ENCODE assay signal across 22 cellular contexts in genomic region chr6:157759028-157759427, GRCh38.
DNase-seq lines count a peak whose midpoint lies in the region; ATAC-seq and TF ChIP-seq lines count a peak whose summit lies in the region.
"Had no signal": no experiment of that assay in that cellular context is flagged by ENCODE, and none has a peak within 500 bp of the region (broad histone marks: within the 10 kb centered on the region; RNA-seq: fewer than 3 reads in every experiment).

No MANE protein-coding gene starts in this region.

- ATAC-seq in stimulated activated naive CD8-positive, alpha-beta T cell treated with anti-CD3 and anti-CD28 coated beads, Interleukin-15, amount 100 ng/mL, for 72 hours: no peak
- ATAC-seq in GM21737 (IDR thresholded peaks at IDR 0.05; ENCODE audit: unreplicated experiment): no peak
- ATAC-seq: Right ventricle myocardium inferior had no signal

- intact Hi-C loops in activated T-helper 2 cell treated with anti-CD3 and anti-CD28 coated beads, Interferon-gamma antibody, Interleukin-2, Interleukin-4, amounts not matched to agents 10 μg/mL and 5 μg/mL and 100 μg/mL, durations not matched to agents 14 hours and 24 hours and 36 hours (cut with micrococcal nuclease): no loop called here
- intact Hi-C loops in vagina (cut with DNase I): no loop called here

- H3K9me3 ChIP-seq in vagina: no peaks in the 10 kb centered on the region
- H3K9me3 ChIP-seq: stomach had no signal

- no peak for DNase-seq in stimulated activated naive CD8-positive, alpha-beta T cell treated with anti-CD3 and anti-CD28 coated beads, Interleukin-15, amount 100 ng/mL, for 72 hours
- no peak for DNase-seq in activated T-helper 2 cell treated with anti-CD3 and anti-CD28 coated beads, Interferon-gamma antibody, Interleukin-2, Interleukin-4, amounts not matched to agents 10 μg/mL and 5 μg/mL and 100 μg/mL, durations not matched to agents 14 hours and 24 hours and 36 hours (ENCODE audit: low spot score)
- peak; percentile 88 for DNase-seq in kidney tubule cell (ENCODE audit: low spot score)
- DNase-seq in vagina (ENCODE audit: extremely low spot score in 2 of 2): peak in 1 of 2 donors; percentile 70
- DNase-seq in hepatic stellate cell (ENCODE audit: low spot score): no peak
- no peak for DNase-seq in caudate nucleus (lab: John Stamatoyannopoulos, UW)
- DNase-seq: activated CD4-positive, alpha-beta T cell treated with anti-CD3 and anti-CD28 coated beads, Interleukin-2, amount 50 U/mL, for 48 hours; amygdala; Caco-2; central memory CD4-positive, alpha-beta T cell; islet precursor cell; Kasumi-1; NCI-H1105 treated with DMSO at 0.1 percent for 48 hours; NCI-H524 treated with DMSO at 0.1 percent for 48 hours; right cardiac atrium; stimulated activated CD4-positive, alpha-beta T cell treated with anti-CD3 and anti-CD28 coated beads, Interleukin-15, amount 100 ng/mL, for 24 hours; stomach had no signal

- no peak overlapping the region for H3K4me3 Mint-ChIP-seq in stimulated activated naive CD8-positive, alpha-beta T cell treated with anti-CD3 and anti-CD28 coated beads, Interleukin-15, Interleukin-2, amounts not matched to agents 100 ng/mL and 50 ng/mL, for 24 hours
- no peak overlapping the region for H3K4me3 Mint-ChIP-seq in stimulated activated naive CD8-positive, alpha-beta T cell treated with anti-CD3 and anti-CD28 coated beads, Interleukin-15, amount 100 ng/mL, for 72 hours
- H3K4me3 Mint-ChIP-seq in activated T-helper 2 cell treated with anti-CD3 and anti-CD28 coated beads, Interferon-gamma antibody, Interleukin-2, Interleukin-4, amounts not matched to agents 10 μg/mL and 5 μg/mL and 100 μg/mL, durations not matched to agents 14 hours and 24 hours and 36 hours (ENCODE audit: low read depth): no peak overlapping the region
- H3K4me3 Mint-ChIP-seq: mesothelial cell of epicardium had no signal

- no peaks in the 10 kb centered on the region for H3K27me3 ChIP-seq in vagina
- H3K27me3 ChIP-seq: stomach had no signal

- no peak overlapping the region for H3K4me3 ChIP-seq in vagina
- H3K4me3 ChIP-seq: HAP-1, stomach had no signal

- no peak for TF ChIP-seq CTCF in vagina (IDR thresholded peaks at IDR 0.05)

- no peaks in the 10 kb centered on the region for H3K36me3 Mint-ChIP-seq in stimulated activated naive CD8-positive, alpha-beta T cell treated with anti-CD3 and anti-CD28 coated beads, Interleukin-15, Interleukin-2, amounts not matched to agents 100 ng/mL and 50 ng/mL, for 24 hours (ENCODE audit: low read depth)
- no peaks in the 10 kb centered on the region for H3K36me3 Mint-ChIP-seq in activated T-helper 2 cell treated with anti-CD3 and anti-CD28 coated beads, Interferon-gamma antibody, Interleukin-2, Interleukin-4, amounts not matched to agents 10 μg/mL and 5 μg/mL and 100 μg/mL, durations not matched to agents 14 hours and 24 hours and 36 hours (ENCODE audit: low read depth)
- H3K36me3 Mint-ChIP-seq: mesothelial cell of epicardium had no signal

- H3K27me3 Mint-ChIP-seq in stimulated activated naive CD8-positive, alpha-beta T cell treated with anti-CD3 and anti-CD28 coated beads, Interleukin-15, Interleukin-2, amounts not matched to agents 100 ng/mL and 50 ng/mL, for 24 hours: no peaks in the 10 kb centered on the region
- no peaks in the 10 kb centered on the region for H3K27me3 Mint-ChIP-seq in stimulated activated naive CD8-positive, alpha-beta T cell treated with anti-CD3 and anti-CD28 coated beads, Interleukin-15, amount 100 ng/mL, for 72 hours
- peaks cover 22% of the 10 kb centered on the region for H3K27me3 Mint-ChIP-seq in activated T-helper 2 cell treated with anti-CD3 and anti-CD28 coated beads, Interferon-gamma antibody, Interleukin-2, Interleukin-4, amounts not matched to agents 10 μg/mL and 5 μg/mL and 100 μg/mL, durations not matched to agents 14 hours and 24 hours and 36 hours (ENCODE audit: low read depth)

- peaks cover 97% of the 10 kb centered on the region for H3K4me1 Mint-ChIP-seq in stimulated activated naive CD8-positive, alpha-beta T cell treated with anti-CD3 and anti-CD28 coated beads, Interleukin-15, Interleukin-2, amounts not matched to agents 100 ng/mL and 50 ng/mL, for 24 hours (ENCODE audit: low read depth)
- peaks cover 95% of the 10 kb centered on the region for H3K4me1 Mint-ChIP-seq in stimulated activated naive CD8-positive, alpha-beta T cell treated with anti-CD3 and anti-CD28 coated beads, Interleukin-15, amount 100 ng/mL, for 72 hours
- H3K4me1 Mint-ChIP-seq in activated T-helper 2 cell treated with anti-CD3 and anti-CD28 coated beads, Interferon-gamma antibody, Interleukin-2, Interleukin-4, amounts not matched to agents 10 μg/mL and 5 μg/mL and 100 μg/mL, durations not matched to agents 14 hours and 24 hours and 36 hours (ENCODE audit: low read depth): peaks cover 83% of the 10 kb centered on the region

- no peak for TF ChIP-seq POLR2A in vagina (IDR thresholded peaks at IDR 0.05)

- peak overlapping the region; percentile 90 for H3K27ac ChIP-seq in vagina
- no peak overlapping the region for H3K27ac ChIP-seq in caudate nucleus (ENCODE audit: low read depth, low read length)
- H3K27ac ChIP-seq: stomach had no signal

- H3K27ac Mint-ChIP-seq in stimulated activated naive CD8-positive, alpha-beta T cell treated with anti-CD3 and anti-CD28 coated beads, Interleukin-15, Interleukin-2, amounts not matched to agents 100 ng/mL and 50 ng/mL, for 24 hours: peak overlapping the region; percentile 9
- no peak overlapping the region for H3K27ac Mint-ChIP-seq in stimulated activated naive CD8-positive, alpha-beta T cell treated with anti-CD3 and anti-CD28 coated beads, Interleukin-15, amount 100 ng/mL, for 72 hours
- peak overlapping the region; percentile 15 for H3K27ac Mint-ChIP-seq in activated T-helper 2 cell treated with anti-CD3 and anti-CD28 coated beads, Interferon-gamma antibody, Interleukin-2, Interleukin-4, amounts not matched to agents 10 μg/mL and 5 μg/mL and 100 μg/mL, durations not matched to agents 14 hours and 24 hours and 36 hours
- H3K27ac Mint-ChIP-seq: mesothelial cell of epicardium had no signal

- peaks cover 56% of the 10 kb centered on the region for H3K4me1 ChIP-seq in vagina

- H3K36me3 ChIP-seq in vagina: no peaks in the 10 kb centered on the region
- H3K36me3 ChIP-seq: HAP-1, stomach had no signal

- H3K9me3 Mint-ChIP-seq in stimulated activated naive CD8-positive, alpha-beta T cell treated with anti-CD3 and anti-CD28 coated beads, Interleukin-15, Interleukin-2, amounts not matched to agents 100 ng/mL and 50 ng/mL, for 24 hours: no peaks in the 10 kb centered on the region
- no peaks in the 10 kb centered on the region for H3K9me3 Mint-ChIP-seq in stimulated activated naive CD8-positive, alpha-beta T cell treated with anti-CD3 and anti-CD28 coated beads, Interleukin-15, amount 100 ng/mL, for 72 hours
- no peaks in the 10 kb centered on the region for H3K9me3 Mint-ChIP-seq in activated T-helper 2 cell treated with anti-CD3 and anti-CD28 coated beads, Interferon-gamma antibody, Interleukin-2, Interleukin-4, amounts not matched to agents 10 μg/mL and 5 μg/mL and 100 μg/mL, durations not matched to agents 14 hours and 24 hours and 36 hours

Comparison
In these comparisons a context has a peak if more than half of its experiments do, and no peak if none do; other contexts are left out.
1. H3K27ac Mint-ChIP-seq: peak in stimulated activated naive CD8-positive, alpha-beta T cell treated with anti-CD3 and anti-CD28 coated beads, Interleukin-15, Interleukin-2, amounts not matched to agents 100 ng/mL and 50 ng/mL, for 24 hours (single experiment) and activated T-helper 2 cell treated with anti-CD3 and anti-CD28 coated beads, Interferon-gamma antibody, Interleukin-2, Interleukin-4, amounts not matched to agents 10 μg/mL and 5 μg/mL and 100 μg/mL, durations not matched to agents 14 hours and 24 hours and 36 hours (single experiment); none in stimulated activated naive CD8-positive, alpha-beta T cell treated with anti-CD3 and anti-CD28 coated beads, Interleukin-15, amount 100 ng/mL, for 72 hours (0 of 2).